15 cellular contexts compared by ENCODE assay signal in genomic region chr6:122126894-122127293, GRCh38.
DNase-seq lines count a peak whose midpoint lies in the region; ATAC-seq, FAIRE-seq and TF ChIP-seq lines count a peak whose summit lies in the region.
"Had no signal": no experiment of that assay in that cellular context is flagged by ENCODE, and none has a peak within 500 bp of the region (broad histone marks: within the 10 kb centered on the region; RNA-seq: fewer than 3 reads in every experiment).

No MANE protein-coding gene starts in this region.

- H3K27ac ChIP-seq in heart left ventricle (peak overlapping the region; percentile 63 to 91 (median 80)), right cardiac atrium (ENCODE audit: low read length) (no peak overlapping the region), skeletal muscle tissue (ENCODE audit: low read depth, low read length) (peak overlapping the region; percentile 46)

- no peak overlapping the region for H3K4me3 ChIP-seq in LNCaP clone FGC (ENCODE audit: low read depth, low read length)
- H3K4me3 ChIP-seq in heart left ventricle: peak overlapping the region in 4 of 12 donors; percentile 24 to 43 (median 32)
- peak overlapping the region; percentile 46 for H3K4me3 ChIP-seq in right cardiac atrium (ENCODE audit: low read length)
- H3K4me3 ChIP-seq in skeletal muscle tissue (ENCODE audit: low read length in 3 of 3): peak overlapping the region in 1 of 3 donors; percentile 5
- H3K4me3 ChIP-seq: GM12878 had no signal

- WGBS in heart left ventricle, 4 donors: 48 to 65% (median 58%) methylated on average over 3 of the region's 3 CpGs
- WGBS in right cardiac atrium: 71% methylated on average over 3 of the region's 3 CpGs

- DNase-seq in LNCaP clone FGC (ENCODE audit: low read depth) (peak; percentile 63), heart left ventricle (no peak), right cardiac atrium (no peak), NCI-H2107 treated with DMSO at 0.1 percent for 48 hours (lab: John Stamatoyannopoulos, UW; ENCODE audit: unreplicated experiment) (no peak), GM12891 (ENCODE audit: insufficient read length, low spot score) (no peak)
- no peak for DNase-seq in activated CD8-positive, alpha-beta memory T cell treated with anti-CD3 and anti-CD28 coated beads, Interleukin-2, amount 50 U/mL, for 48 hours
- DNase-seq: Caco-2; CD8-positive, alpha-beta memory T cell; DMS53; GOT3; H9; IMR-90 had no signal

- no peaks in the 10 kb centered on the region for H3K27me3 ChIP-seq in heart left ventricle
- H3K27me3 ChIP-seq in right cardiac atrium (ENCODE audit: control insufficient read depth, insufficient read depth): no peaks in the 10 kb centered on the region
- H3K27me3 ChIP-seq in skeletal muscle tissue (ENCODE audit: control insufficient read depth in 3 of 3, insufficient read depth in 3 of 3, low read length in 3 of 3): no peaks in the 10 kb centered on the region

- TF ChIP-seq POLR2A in heart left ventricle (IDR thresholded peaks at IDR 0.05) (no peak), GM12891 (IDR thresholded peaks at IDR 0.05; ENCODE audit: low read depth, low read length) (no peak)

- intact Hi-C loops in heart left ventricle (cut with DNase I) (loop anchor here in 1 of 10 donors (5.0 kb wide), 3 partner anchors 75 to 690 kb away; partner anchors contain the start of gene GJA1), right cardiac atrium (cut with DNase I) (loop anchor here in 1 of 4 donors (5.0 kb wide), 1 partner anchor 695 kb away; no protein-coding TSS in a partner anchor)

- peak in 2 of 4 donors; percentile 21 to 22 for ATAC-seq in heart left ventricle
- no peak for ATAC-seq in right cardiac atrium
- ATAC-seq: GM12878 had no signal

- H3K9me3 ChIP-seq in heart left ventricle (peaks cover 0 to 8% (median 0%) of the 10 kb centered on the region in 12 donors), right cardiac atrium (ENCODE audit: control insufficient read depth, low read length) (no peaks in the 10 kb centered on the region), skeletal muscle tissue (ENCODE audit: control insufficient read depth in 3 of 3, low read length in 3 of 3) (no peaks in the 10 kb centered on the region)
- H3K9me3 ChIP-seq: Caco-2 had no signal

- H3K4me1 ChIP-seq in heart left ventricle (peaks cover 0 to 23% (median 0%) of the 10 kb centered on the region in 12 donors), right cardiac atrium (ENCODE audit: control insufficient read depth, insufficient read depth, low read length) (no peaks in the 10 kb centered on the region), skeletal muscle tissue (ENCODE audit: control insufficient read depth in 3 of 3, insufficient read depth in 3 of 3, low read length in 3 of 3) (peaks cover 14 to 33% (median 16%) of the 10 kb centered on the region in 3 donors)
- H3K4me1 ChIP-seq: Caco-2 had no signal

- H3K36me3 ChIP-seq in heart left ventricle: no peaks in the 10 kb centered on the region
- H3K36me3 ChIP-seq in skeletal muscle tissue (ENCODE audit: control insufficient read depth in 3 of 3, insufficient read depth in 3 of 3, low read length in 3 of 3): no peaks in the 10 kb centered on the region

- TF ChIP-seq CTCF in LNCaP clone FGC (IDR thresholded peaks at IDR 0.05; ENCODE audit: control insufficient read depth, extremely low read depth, insufficient read depth) (no peak), heart left ventricle (IDR thresholded peaks at IDR 0.05) (no peak)

- no peak overlapping the region for H3K9ac ChIP-seq in skeletal muscle tissue (ENCODE audit: low read depth in 1 of 3, low read length in 3 of 3)

- FAIRE-seq in GM12891 (lab: Jason Lieb, UNC): no peak
- FAIRE-seq: GM12878, GM19239 had no signal

TF ChIP-seq in GM12891, 5 proteins besides CTCF, POLR2A, EP300 and RAD21:
- TF ChIP-seq PAX5 (IDR thresholded peaks at IDR 0.05; ENCODE audit: insufficient read depth, low read length, severe bottlenecking): no peak
- no peak for TF ChIP-seq POLR2AphosphoS5 (IDR thresholded peaks at IDR 0.05; ENCODE audit: low read depth, low read length)
- no peak for TF ChIP-seq POU2F2 (IDR thresholded peaks at IDR 0.05; ENCODE audit: low read depth, low read length)
- no peak for TF ChIP-seq SPI1 (IDR thresholded peaks at IDR 0.05; ENCODE audit: low read depth, low read length)
- no peak for TF ChIP-seq TAF1 (IDR thresholded peaks at IDR 0.05; ENCODE audit: low read depth, low read length)
